In genomic region chr6:79538481-79538971, GRCh38 we compare ENCODE assay signal across 9 cellular contexts. TPM values are rescaled to one million over a fixed set of nuclear protein-coding genes. Genes with fewer than 3 reads are reported as not detected.
DNase-seq lines count a peak whose midpoint lies in the region; ATAC-seq and TF ChIP-seq lines count a peak whose summit lies in the region.
"Had no signal": no experiment of that assay in that cellular context is flagged by ENCODE, and none has a peak within 500 bp of the region (broad histone marks: within the 10 kb centered on the region; RNA-seq: fewer than 3 reads in every experiment).

No MANE protein-coding gene starts in this region.

- CTCF ChIA-PET in RWPE1 (lab: Yijun Ruan, JAX) = no interaction called here

- TF ChIP-seq CTCF in RWPE1 (conservative IDR thresholded peaks at IDR 0.05; ENCODE audit: low read depth) = no peak

- POLR2A ChIA-PET in RWPE1 (lab: Yijun Ruan, JAX; ENCODE audit: low non-redundant PET) = no interaction called here

- ATAC-seq in GM19397 (IDR thresholded peaks at IDR 0.05; ENCODE audit: unreplicated experiment) = no peak
- no peak for ATAC-seq in GM21515 (IDR thresholded peaks at IDR 0.05; ENCODE audit: unreplicated experiment)

- peak overlapping the region; percentile 67; the same call in 1 of the 2 replicates for H3K4me3 ChIP-seq in GM08714 (ENCODE audit: low read length)

- DNase-seq in RWPE1 (ENCODE audit: low spot score) (peak; percentile 7), fibroblast of peridontal ligament (ENCODE audit: extremely low read depth) (peak; percentile 52), renal cortical epithelial cell (ENCODE audit: low read depth) (peak; percentile 59), SW 1271 (lab: John Stamatoyannopoulos, UW) (no peak), ecto neural progenitor cell (ENCODE audit: low spot score) (no peak)
- DNase-seq: NCI-H446 treated with DMSO at 0.1 percent for 48 hours had no signal

- H3K27ac ChIP-seq in RWPE1 = no peak overlapping the region

RNA-seq across cellular contexts. Expression of gene LCA5, which starts 1.3 kb away (rescaled TPM):
- total RNA-seq in renal cortical epithelial cell = 8.3 and 24.0 TPM in 2 replicates

Comparison
In these comparisons a context has a peak if more than half of its experiments do, and no peak if none do; other contexts are left out.
1. DNase-seq: peak in RWPE1 (single experiment), fibroblast of peridontal ligament (single experiment) and renal cortical epithelial cell (single experiment); none in SW 1271 (0 of 2) and ecto neural progenitor cell (single experiment).